In genomic region chr19:45405435-45406164, GRCh38 we compare ENCODE assay signal across 1 cellular context.
A peak's percentile ranks its signal among the peaks of the same experiment; 100 is the strongest.
TF ChIP-seq lines count a peak whose summit lies in the region.

No MANE protein-coding gene starts in this region.

TF ChIP-seq in HepG2, 621 proteins besides CTCF, POLR2A, EP300 and RAD21 (continued from another document and continues in another):
- TF ChIP-seq, protein P1, sequence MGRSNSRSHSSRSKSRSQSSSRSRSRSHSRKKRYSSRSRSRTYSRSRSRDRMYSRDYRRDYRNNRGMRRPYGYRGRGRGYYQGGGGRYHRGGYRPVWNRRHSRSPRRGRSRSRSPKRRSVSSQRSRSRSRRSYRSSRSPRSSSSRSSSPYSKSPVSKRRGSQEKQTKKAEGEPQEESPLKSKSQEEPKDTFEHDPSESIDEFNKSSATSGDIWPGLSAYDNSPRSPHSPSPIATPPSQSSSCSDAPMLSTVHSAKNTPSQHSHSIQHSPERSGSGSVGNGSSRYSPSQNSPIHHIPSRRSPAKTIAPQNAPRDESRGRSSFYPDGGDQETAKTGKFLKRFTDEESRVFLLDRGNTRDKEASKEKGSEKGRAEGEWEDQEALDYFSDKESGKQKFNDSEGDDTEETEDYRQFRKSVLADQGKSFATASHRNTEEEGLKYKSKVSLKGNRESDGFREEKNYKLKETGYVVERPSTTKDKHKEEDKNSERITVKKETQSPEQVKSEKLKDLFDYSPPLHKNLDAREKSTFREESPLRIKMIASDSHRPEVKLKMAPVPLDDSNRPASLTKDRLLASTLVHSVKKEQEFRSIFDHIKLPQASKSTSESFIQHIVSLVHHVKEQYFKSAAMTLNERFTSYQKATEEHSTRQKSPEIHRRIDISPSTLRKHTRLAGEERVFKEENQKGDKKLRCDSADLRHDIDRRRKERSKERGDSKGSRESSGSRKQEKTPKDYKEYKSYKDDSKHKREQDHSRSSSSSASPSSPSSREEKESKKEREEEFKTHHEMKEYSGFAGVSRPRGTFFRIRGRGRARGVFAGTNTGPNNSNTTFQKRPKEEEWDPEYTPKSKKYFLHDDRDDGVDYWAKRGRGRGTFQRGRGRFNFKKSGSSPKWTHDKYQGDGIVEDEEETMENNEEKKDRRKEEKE (IDR thresholded peaks at IDR 0.05) = no peak
- TF ChIP-seq ZNF224 (CRISPR knock-in tag; IDR thresholded peaks at IDR 0.05) (no peak), DMAP1 (CRISPR knock-in tag; IDR thresholded peaks at IDR 0.05) (no peak; the same call in 1 of the 2 replicates), RBM39 (IDR thresholded peaks at IDR 0.05; ENCODE audit: low read depth, low read length, poor library complexity, severe bottlenecking) (peak; percentile 4), ZSCAN12 (CRISPR knock-in tag; IDR thresholded peaks at IDR 0.05) (no peak), CREBL2 (CRISPR knock-in tag; IDR thresholded peaks at IDR 0.05; ENCODE audit: borderline replicate concordance) (no peak), SNAPC2 (CRISPR knock-in tag; IDR thresholded peaks at IDR 0.05) (no peak), MEIS1 (CRISPR knock-in tag; IDR thresholded peaks at IDR 0.05; ENCODE audit: borderline replicate concordance) (no peak), ZNF234 (CRISPR knock-in tag; conservative IDR thresholded peaks at IDR 0.05) (no peak), ZNF292 (CRISPR knock-in tag; IDR thresholded peaks at IDR 0.05; ENCODE audit: borderline replicate concordance, low read depth) (no peak), BATF2 (CRISPR knock-in tag; IDR thresholded peaks at IDR 0.05) (no peak), MAFF (IDR thresholded peaks at IDR 0.05; ENCODE audit: low read depth, low read length) (no peak), CEBPB (IDR thresholded peaks at IDR 0.05; ENCODE audit: borderline replicate concordance, low read depth, low read length) (no peak), IKZF4 (CRISPR knock-in tag; IDR thresholded peaks at IDR 0.05; ENCODE audit: borderline replicate concordance, low read depth, not compliant biosample characterization) (no peak), CCAR2 (optimal IDR thresholded peaks at IDR 0.05; ENCODE audit: low read depth, low read length) (no peak), ADNP (CRISPR knock-in tag; IDR thresholded peaks at IDR 0.05) (no peak), ZFP1 (CRISPR knock-in tag; IDR thresholded peaks at IDR 0.05) (no peak), ZNF83 (CRISPR knock-in tag; IDR thresholded peaks at IDR 0.05; ENCODE audit: borderline replicate concordance) (no peak), PTBP1 (IDR thresholded peaks at IDR 0.05; ENCODE audit: low read depth, low read length, poor library complexity, severe bottlenecking) (no peak), ZNF282 (IDR thresholded peaks at IDR 0.05; ENCODE audit: partially characterized antibody) (no peak), NFKB2 (CRISPR knock-in tag; IDR thresholded peaks at IDR 0.05; ENCODE audit: borderline replicate concordance) (no peak; the same call in 1 of the 2 replicates), ZNF629 (CRISPR knock-in tag; conservative IDR thresholded peaks at IDR 0.05) (peak; percentile 36; the same call in 1 of the 2 replicates), ZNF331 (CRISPR knock-in tag; IDR thresholded peaks at IDR 0.05) (no peak), ZNF143 (CRISPR knock-in tag; IDR thresholded peaks at IDR 0.05) (peak; percentile 92), KAT8 (CRISPR knock-in tag; IDR thresholded peaks at IDR 0.05) (no peak; the same call in 1 of the 2 replicates), ZNF737 (CRISPR knock-in tag; IDR thresholded peaks at IDR 0.05; ENCODE audit: borderline replicate concordance) (no peak), ZBTB46 (CRISPR knock-in tag; IDR thresholded peaks at IDR 0.05; ENCODE audit: borderline replicate concordance) (no peak), SP140L (CRISPR knock-in tag; IDR thresholded peaks at IDR 0.05; ENCODE audit: borderline replicate concordance) (no peak), ZSCAN21 (CRISPR knock-in tag; IDR thresholded peaks at IDR 0.05; ENCODE audit: borderline replicate concordance) (0 out of 2 replicates have a peak, but pooled peaks have one; percentile 18), SCMH1 (CRISPR knock-in tag; IDR thresholded peaks at IDR 0.05; ENCODE audit: borderline replicate concordance) (no peak), ZNF362 (CRISPR knock-in tag; IDR thresholded peaks at IDR 0.05; ENCODE audit: borderline replicate concordance) (no peak), ZNF605 (CRISPR knock-in tag; IDR thresholded peaks at IDR 0.05) (0 out of 2 replicates have a peak, but pooled peaks have one; percentile 47), HOXD1 (CRISPR knock-in tag; IDR thresholded peaks at IDR 0.05) (no peak), ZNF709 (CRISPR knock-in tag; IDR thresholded peaks at IDR 0.05) (no peak), MBD4 (IDR thresholded peaks at IDR 0.05; ENCODE audit: borderline replicate concordance, low read length) (no peak), XBP1 (CRISPR knock-in tag; IDR thresholded peaks at IDR 0.05) (0 out of 2 replicates have a peak, but pooled peaks have one; percentile 20), TEAD2 (CRISPR knock-in tag; IDR thresholded peaks at IDR 0.05) (no peak), BRCA1 (CRISPR knock-in tag; IDR thresholded peaks at IDR 0.05) (no peak), ZNF333 (CRISPR knock-in tag; IDR thresholded peaks at IDR 0.05; ENCODE audit: borderline replicate concordance) (no peak; the same call in 1 of the 2 replicates), ZNF251 (CRISPR knock-in tag; IDR thresholded peaks at IDR 0.05) (no peak)
- TF ChIP-seq, protein P2, sequence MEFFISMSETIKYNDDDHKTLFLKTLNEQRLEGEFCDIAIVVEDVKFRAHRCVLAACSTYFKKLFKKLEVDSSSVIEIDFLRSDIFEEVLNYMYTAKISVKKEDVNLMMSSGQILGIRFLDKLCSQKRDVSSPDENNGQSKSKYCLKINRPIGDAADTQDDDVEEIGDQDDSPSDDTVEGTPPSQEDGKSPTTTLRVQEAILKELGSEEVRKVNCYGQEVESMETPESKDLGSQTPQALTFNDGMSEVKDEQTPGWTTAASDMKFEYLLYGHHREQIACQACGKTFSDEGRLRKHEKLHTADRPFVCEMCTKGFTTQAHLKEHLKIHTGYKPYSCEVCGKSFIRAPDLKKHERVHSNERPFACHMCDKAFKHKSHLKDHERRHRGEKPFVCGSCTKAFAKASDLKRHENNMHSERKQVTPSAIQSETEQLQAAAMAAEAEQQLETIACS (CRISPR knock-in tag; IDR thresholded peaks at IDR 0.05) = no peak; the same call in 1 of the 2 replicates
- TF ChIP-seq, protein P3, sequence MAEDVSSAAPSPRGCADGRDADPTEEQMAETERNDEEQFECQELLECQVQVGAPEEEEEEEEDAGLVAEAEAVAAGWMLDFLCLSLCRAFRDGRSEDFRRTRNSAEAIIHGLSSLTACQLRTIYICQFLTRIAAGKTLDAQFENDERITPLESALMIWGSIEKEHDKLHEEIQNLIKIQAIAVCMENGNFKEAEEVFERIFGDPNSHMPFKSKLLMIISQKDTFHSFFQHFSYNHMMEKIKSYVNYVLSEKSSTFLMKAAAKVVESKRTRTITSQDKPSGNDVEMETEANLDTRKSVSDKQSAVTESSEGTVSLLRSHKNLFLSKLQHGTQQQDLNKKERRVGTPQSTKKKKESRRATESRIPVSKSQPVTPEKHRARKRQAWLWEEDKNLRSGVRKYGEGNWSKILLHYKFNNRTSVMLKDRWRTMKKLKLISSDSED (CRISPR knock-in tag; IDR thresholded peaks at IDR 0.05) = no peak
- TF ChIP-seq, protein P4, sequence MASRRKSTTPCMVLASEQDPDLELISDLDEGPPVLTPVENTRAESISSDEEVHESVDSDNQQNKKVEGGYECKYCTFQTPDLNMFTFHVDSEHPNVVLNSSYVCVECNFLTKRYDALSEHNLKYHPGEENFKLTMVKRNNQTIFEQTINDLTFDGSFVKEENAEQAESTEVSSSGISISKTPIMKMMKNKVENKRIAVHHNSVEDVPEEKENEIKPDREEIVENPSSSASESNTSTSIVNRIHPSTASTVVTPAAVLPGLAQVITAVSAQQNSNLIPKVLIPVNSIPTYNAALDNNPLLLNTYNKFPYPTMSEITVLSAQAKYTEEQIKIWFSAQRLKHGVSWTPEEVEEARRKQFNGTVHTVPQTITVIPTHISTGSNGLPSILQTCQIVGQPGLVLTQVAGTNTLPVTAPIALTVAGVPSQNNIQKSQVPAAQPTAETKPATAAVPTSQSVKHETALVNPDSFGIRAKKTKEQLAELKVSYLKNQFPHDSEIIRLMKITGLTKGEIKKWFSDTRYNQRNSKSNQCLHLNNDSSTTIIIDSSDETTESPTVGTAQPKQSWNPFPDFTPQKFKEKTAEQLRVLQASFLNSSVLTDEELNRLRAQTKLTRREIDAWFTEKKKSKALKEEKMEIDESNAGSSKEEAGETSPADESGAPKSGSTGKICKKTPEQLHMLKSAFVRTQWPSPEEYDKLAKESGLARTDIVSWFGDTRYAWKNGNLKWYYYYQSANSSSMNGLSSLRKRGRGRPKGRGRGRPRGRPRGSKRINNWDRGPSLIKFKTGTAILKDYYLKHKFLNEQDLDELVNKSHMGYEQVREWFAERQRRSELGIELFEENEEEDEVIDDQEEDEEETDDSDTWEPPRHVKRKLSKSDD (CRISPR knock-in tag; IDR thresholded peaks at IDR 0.05; ENCODE audit: low read depth) = no peak
- TF ChIP-seq, protein P5, sequence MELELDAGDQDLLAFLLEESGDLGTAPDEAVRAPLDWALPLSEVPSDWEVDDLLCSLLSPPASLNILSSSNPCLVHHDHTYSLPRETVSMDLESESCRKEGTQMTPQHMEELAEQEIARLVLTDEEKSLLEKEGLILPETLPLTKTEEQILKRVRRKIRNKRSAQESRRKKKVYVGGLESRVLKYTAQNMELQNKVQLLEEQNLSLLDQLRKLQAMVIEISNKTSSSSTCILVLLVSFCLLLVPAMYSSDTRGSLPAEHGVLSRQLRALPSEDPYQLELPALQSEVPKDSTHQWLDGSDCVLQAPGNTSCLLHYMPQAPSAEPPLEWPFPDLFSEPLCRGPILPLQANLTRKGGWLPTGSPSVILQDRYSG (CRISPR knock-in tag; IDR thresholded peaks at IDR 0.05) = no peak
- TF ChIP-seq, protein P6, sequence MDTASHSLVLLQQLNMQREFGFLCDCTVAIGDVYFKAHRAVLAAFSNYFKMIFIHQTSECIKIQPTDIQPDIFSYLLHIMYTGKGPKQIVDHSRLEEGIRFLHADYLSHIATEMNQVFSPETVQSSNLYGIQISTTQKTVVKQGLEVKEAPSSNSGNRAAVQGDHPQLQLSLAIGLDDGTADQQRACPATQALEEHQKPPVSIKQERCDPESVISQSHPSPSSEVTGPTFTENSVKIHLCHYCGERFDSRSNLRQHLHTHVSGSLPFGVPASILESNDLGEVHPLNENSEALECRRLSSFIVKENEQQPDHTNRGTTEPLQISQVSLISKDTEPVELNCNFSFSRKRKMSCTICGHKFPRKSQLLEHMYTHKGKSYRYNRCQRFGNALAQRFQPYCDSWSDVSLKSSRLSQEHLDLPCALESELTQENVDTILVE (CRISPR knock-in tag; IDR thresholded peaks at IDR 0.05) = no peak
- TF ChIP-seq, protein P7, sequence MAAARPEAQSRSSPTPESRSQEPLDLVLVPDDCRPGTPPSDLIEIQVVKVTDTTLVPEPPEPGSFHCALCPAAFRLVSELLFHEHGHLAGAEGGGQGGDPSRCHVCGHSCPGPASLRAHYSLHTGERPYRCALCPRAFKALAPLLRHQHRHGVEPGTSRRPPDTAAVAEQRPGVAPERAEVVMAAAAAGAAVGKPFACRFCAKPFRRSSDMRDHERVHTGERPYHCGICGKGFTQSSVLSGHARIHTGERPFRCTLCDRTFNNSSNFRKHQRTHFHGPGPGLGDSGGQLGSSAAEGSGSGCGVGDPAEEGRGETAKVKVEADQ (CRISPR knock-in tag; IDR thresholded peaks at IDR 0.05; ENCODE audit: borderline replicate concordance) = no peak
- TF ChIP-seq, protein P8, sequence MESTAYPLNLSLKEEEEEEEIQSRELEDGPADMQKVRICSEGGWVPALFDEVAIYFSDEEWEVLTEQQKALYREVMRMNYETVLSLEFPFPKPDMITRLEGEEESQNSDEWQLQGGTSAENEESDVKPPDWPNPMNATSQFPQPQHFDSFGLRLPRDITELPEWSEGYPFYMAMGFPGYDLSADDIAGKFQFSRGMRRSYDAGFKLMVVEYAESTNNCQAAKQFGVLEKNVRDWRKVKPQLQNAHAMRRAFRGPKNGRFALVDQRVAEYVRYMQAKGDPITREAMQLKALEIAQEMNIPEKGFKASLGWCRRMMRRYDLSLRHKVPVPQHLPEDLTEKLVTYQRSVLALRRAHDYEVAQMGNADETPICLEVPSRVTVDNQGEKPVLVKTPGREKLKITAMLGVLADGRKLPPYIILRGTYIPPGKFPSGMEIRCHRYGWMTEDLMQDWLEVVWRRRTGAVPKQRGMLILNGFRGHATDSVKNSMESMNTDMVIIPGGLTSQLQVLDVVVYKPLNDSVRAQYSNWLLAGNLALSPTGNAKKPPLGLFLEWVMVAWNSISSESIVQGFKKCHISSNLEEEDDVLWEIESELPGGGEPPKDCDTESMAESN (CRISPR knock-in tag; conservative IDR thresholded peaks at IDR 0.05) = no peak
